In the genomic region with DNA sequence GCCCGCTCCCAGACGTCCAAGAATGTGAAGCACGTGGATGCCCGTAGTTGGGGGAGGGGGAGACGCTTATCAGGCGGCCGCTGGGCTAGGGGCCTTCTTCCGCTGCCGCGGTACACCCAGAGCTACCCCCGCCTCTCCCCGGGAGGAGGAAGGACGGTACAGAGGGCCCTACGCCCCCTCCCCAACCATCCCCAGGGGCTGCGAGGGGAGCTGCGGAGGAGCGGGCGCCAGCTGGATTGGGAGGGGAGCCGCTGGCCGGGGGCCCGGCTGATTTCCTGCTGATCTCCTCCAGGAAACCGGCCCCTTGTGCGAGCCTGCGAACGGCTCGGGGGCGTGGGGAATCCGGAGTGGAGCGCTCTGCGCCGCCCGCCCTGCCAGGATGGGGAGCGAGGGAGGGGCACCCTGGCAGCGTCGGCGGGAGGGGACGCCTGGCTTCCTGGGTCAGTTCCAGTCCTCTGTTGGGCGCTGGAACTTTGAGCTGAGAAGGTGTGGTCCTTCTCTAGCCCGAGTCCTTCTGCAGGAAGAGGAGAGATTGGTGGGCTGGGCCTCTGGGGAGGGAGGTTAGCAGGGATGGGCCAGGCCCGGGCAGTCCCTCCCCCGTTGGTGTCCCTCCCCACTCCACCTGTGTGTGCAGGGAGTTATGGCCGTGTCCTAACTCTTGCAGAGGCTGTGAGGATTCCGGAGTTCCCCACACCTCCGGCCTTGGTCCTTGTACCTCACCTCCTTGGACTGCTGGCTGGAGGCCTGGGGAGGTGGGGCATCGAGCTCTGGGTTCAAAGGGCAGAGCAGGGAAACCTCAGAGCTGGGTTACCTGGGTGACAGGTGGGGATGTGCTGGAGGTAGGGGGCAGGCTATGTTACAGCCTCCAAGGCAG, we compare ENCODE assay signal across 1 cellular context.
TF ChIP-seq lines count a peak whose summit lies in the region.

No MANE protein-coding gene starts in this region.

TF ChIP-seq in HepG2, 621 proteins besides CTCF, POLR2A, EP300 and RAD21 (continued from another document and continues in another):
- TF ChIP-seq, protein P1, sequence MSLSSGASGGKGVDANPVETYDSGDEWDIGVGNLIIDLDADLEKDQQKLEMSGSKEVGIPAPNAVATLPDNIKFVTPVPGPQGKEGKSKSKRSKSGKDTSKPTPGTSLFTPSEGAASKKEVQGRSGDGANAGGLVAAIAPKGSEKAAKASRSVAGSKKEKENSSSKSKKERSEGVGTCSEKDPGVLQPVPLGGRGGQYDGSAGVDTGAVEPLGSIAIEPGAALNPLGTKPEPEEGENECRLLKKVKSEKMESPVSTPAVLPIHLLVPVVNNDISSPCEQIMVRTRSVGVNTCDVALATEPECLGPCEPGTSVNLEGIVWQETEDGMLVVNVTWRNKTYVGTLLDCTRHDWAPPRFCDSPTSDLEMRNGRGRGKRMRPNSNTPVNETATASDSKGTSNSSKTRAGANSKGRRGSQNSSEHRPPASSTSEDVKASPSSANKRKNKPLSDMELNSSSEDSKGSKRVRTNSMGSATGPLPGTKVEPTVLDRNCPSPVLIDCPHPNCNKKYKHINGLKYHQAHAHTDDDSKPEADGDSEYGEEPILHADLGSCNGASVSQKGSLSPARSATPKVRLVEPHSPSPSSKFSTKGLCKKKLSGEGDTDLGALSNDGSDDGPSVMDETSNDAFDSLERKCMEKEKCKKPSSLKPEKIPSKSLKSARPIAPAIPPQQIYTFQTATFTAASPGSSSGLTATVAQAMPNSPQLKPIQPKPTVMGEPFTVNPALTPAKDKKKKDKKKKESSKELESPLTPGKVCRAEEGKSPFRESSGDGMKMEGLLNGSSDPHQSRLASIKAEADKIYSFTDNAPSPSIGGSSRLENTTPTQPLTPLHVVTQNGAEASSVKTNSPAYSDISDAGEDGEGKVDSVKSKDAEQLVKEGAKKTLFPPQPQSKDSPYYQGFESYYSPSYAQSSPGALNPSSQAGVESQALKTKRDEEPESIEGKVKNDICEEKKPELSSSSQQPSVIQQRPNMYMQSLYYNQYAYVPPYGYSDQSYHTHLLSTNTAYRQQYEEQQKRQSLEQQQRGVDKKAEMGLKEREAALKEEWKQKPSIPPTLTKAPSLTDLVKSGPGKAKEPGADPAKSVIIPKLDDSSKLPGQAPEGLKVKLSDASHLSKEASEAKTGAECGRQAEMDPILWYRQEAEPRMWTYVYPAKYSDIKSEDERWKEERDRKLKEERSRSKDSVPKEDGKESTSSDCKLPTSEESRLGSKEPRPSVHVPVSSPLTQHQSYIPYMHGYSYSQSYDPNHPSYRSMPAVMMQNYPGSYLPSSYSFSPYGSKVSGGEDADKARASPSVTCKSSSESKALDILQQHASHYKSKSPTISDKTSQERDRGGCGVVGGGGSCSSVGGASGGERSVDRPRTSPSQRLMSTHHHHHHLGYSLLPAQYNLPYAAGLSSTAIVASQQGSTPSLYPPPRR (CRISPR knock-in tag; IDR thresholded peaks at IDR 0.05; ENCODE audit: borderline replicate concordance) = peak; percentile 18; the same call in 1 of the 2 replicates
- peak; percentile 11; the same call in 1 of the 2 replicates for TF ChIP-seq ZBTB21 (CRISPR knock-in tag; IDR thresholded peaks at IDR 0.05)
- TF ChIP-seq SAP130 (CRISPR knock-in tag; IDR thresholded peaks at IDR 0.05; ENCODE audit: low read depth) = peak; percentile 78
- TF ChIP-seq, protein P2, sequence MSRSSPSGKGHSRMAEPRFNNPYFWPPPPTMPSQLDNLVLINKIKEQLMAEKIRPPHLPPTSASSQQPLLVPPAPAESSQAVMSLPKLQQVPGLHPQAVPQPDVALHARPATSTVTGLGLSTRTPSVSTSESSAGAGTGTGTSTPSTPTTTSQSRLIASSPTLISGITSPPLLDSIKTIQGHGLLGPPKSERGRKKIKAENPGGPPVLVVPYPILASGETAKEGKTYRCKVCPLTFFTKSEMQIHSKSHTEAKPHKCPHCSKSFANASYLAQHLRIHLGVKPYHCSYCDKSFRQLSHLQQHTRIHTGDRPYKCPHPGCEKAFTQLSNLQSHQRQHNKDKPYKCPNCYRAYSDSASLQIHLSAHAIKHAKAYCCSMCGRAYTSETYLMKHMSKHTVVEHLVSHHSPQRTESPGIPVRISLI (CRISPR knock-in tag; IDR thresholded peaks at IDR 0.05; ENCODE audit: borderline replicate concordance) = peak; percentile 20; the same call in 1 of the 2 replicates
- TF ChIP-seq ZNF430 (CRISPR knock-in tag; IDR thresholded peaks at IDR 0.05) = peak; percentile 52; the same call in 1 of the 2 replicates
- no peak; the same call in 1 of the 2 replicates for TF ChIP-seq ZNF747 (CRISPR knock-in tag; IDR thresholded peaks at IDR 0.05; ENCODE audit: borderline replicate concordance)
- TF ChIP-seq ZC3H4 (CRISPR knock-in tag; IDR thresholded peaks at IDR 0.05; ENCODE audit: borderline replicate concordance) = no peak
- TF ChIP-seq CEBPB (IDR thresholded peaks at IDR 0.05; ENCODE audit: borderline replicate concordance, low read depth, low read length) = no peak
- TF ChIP-seq, protein P3, sequence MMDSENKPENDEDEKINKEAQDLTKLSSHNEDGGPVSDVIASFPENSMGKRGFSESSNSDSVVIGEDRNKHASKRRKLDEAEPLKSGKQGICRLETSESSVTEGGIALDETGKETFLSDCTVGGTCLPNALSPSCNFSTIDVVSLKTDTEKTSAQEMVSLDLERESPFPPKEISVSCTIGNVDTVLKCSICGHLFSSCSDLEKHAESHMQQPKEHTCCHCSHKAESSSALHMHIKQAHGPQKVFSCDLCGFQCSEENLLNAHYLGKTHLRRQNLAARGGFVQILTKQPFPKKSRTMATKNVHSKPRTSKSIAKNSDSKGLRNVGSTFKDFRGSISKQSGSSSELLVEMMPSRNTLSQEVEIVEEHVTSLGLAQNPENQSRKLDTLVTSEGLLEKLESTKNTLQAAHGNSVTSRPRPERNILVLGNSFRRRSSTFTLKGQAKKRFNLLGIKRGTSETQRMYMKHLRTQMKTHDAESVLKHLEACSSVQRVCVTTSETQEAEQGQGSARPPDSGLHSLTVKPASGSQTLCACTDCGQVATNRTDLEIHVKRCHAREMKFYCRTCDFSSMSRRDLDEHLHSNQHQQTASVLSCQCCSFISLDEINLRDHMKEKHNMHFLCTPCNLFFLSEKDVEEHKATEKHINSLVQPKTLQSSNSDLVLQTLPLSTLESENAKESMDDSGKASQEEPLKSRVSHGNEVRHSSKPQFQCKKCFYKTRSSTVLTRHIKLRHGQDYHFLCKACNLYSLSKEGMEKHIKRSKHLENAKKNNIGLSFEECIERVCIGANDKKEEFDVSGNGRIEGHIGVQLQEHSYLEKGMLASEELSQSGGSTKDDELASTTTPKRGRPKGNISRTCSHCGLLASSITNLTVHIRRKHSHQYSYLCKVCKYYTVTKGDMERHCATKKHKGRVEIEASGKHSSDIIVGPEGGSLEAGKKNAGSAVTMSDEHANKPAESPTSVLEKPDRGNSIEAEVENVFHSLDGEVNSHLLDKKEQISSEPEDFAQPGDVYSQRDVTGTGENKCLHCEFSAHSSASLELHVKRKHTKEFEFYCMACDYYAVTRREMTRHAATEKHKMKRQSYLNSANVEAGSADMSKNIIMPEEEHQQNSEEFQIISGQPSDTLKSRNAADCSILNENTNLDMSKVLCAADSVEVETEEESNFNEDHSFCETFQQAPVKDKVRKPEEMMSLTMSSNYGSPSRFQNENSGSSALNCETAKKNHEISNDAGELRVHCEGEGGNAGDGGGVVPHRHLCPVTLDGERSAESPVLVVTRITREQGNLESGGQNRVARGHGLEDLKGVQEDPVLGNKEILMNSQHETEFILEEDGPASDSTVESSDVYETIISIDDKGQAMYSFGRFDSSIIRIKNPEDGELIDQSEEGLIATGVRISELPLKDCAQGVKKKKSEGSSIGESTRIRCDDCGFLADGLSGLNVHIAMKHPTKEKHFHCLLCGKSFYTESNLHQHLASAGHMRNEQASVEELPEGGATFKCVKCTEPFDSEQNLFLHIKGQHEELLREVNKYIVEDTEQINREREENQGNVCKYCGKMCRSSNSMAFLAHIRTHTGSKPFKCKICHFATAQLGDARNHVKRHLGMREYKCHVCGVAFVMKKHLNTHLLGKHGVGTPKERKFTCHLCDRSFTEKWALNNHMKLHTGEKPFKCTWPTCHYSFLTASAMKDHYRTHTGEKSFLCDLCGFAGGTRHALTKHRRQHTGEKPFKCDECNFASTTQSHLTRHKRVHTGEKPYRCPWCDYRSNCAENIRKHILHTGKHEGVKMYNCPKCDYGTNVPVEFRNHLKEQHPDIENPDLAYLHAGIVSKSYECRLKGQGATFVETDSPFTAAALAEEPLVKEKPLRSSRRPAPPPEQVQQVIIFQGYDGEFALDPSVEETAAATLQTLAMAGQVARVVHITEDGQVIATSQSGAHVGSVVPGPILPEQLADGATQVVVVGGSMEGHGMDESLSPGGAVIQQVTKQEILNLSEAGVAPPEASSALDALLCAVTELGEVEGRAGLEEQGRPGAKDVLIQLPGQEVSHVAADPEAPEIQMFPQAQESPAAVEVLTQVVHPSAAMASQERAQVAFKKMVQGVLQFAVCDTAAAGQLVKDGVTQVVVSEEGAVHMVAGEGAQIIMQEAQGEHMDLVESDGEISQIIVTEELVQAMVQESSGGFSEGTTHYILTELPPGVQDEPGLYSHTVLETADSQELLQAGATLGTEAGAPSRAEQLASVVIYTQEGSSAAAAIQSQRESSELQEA (CRISPR knock-in tag; IDR thresholded peaks at IDR 0.05; ENCODE audit: not compliant biosample characterization) = peak; percentile 85
- TF ChIP-seq, protein P4, sequence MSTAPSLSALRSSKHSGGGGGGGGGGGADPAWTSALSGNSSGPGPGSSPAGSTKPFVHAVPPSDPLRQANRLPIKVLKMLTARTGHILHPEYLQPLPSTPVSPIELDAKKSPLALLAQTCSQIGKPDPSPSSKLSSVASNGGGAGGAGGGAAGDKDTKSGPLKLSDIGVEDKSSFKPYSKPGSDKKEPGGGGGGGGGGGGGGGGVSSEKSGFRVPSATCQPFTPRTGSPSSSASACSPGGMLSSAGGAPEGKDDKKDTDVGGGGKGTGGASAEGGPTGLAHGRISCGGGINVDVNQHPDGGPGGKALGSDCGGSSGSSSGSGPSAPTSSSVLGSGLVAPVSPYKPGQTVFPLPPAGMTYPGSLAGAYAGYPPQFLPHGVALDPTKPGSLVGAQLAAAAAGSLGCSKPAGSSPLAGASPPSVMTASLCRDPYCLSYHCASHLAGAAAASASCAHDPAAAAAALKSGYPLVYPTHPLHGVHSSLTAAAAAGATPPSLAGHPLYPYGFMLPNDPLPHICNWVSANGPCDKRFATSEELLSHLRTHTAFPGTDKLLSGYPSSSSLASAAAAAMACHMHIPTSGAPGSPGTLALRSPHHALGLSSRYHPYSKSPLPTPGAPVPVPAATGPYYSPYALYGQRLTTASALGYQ (CRISPR knock-in tag; IDR thresholded peaks at IDR 0.05) = peak; percentile 49; the same call in 1 of the 2 replicates
- TF ChIP-seq ZNF34 (CRISPR knock-in tag; IDR thresholded peaks at IDR 0.05; ENCODE audit: borderline replicate concordance) = peak; percentile 83
- no peak for TF ChIP-seq LCORL (IDR thresholded peaks at IDR 0.05)
- peak; percentile 81 for TF ChIP-seq LCORL (CRISPR knock-in tag; IDR thresholded peaks at IDR 0.05)
- TF ChIP-seq SPEN (CRISPR knock-in tag; IDR thresholded peaks at IDR 0.05; ENCODE audit: low read depth) = peak; percentile 66; the same call in 1 of the 2 replicates
- TF ChIP-seq, protein P5, sequence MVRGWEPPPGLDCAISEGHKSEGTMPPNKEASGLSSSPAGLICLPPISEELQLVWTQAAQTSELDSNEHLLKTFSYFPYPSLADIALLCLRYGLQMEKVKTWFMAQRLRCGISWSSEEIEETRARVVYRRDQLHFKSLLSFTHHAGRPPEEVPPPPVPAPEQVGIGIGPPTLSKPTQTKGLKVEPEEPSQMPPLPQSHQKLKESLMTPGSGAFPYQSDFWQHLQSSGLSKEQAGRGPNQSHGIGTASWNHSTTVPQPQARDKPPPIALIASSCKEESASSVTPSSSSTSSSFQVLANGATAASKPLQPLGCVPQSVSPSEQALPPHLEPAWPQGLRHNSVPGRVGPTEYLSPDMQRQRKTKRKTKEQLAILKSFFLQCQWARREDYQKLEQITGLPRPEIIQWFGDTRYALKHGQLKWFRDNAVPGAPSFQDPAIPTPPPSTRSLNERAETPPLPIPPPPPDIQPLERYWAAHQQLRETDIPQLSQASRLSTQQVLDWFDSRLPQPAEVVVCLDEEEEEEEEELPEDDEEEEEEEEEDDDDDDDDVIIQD (CRISPR knock-in tag; IDR thresholded peaks at IDR 0.05; ENCODE audit: low read depth) = peak; percentile 63; the same call in 1 of the 2 replicates
- TF ChIP-seq, protein P6, sequence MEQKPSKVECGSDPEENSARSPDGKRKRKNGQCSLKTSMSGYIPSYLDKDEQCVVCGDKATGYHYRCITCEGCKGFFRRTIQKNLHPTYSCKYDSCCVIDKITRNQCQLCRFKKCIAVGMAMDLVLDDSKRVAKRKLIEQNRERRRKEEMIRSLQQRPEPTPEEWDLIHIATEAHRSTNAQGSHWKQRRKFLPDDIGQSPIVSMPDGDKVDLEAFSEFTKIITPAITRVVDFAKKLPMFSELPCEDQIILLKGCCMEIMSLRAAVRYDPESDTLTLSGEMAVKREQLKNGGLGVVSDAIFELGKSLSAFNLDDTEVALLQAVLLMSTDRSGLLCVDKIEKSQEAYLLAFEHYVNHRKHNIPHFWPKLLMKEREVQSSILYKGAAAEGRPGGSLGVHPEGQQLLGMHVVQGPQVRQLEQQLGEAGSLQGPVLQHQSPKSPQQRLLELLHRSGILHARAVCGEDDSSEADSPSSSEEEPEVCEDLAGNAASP (CRISPR knock-in tag; IDR thresholded peaks at IDR 0.05; ENCODE audit: borderline replicate concordance) = peak; percentile 30
- TF ChIP-seq ZNF614 (CRISPR knock-in tag; IDR thresholded peaks at IDR 0.05; ENCODE audit: borderline replicate concordance) = 0 out of 2 replicates have a peak, but pooled peaks have one; percentile 30
- TF ChIP-seq, protein P7, sequence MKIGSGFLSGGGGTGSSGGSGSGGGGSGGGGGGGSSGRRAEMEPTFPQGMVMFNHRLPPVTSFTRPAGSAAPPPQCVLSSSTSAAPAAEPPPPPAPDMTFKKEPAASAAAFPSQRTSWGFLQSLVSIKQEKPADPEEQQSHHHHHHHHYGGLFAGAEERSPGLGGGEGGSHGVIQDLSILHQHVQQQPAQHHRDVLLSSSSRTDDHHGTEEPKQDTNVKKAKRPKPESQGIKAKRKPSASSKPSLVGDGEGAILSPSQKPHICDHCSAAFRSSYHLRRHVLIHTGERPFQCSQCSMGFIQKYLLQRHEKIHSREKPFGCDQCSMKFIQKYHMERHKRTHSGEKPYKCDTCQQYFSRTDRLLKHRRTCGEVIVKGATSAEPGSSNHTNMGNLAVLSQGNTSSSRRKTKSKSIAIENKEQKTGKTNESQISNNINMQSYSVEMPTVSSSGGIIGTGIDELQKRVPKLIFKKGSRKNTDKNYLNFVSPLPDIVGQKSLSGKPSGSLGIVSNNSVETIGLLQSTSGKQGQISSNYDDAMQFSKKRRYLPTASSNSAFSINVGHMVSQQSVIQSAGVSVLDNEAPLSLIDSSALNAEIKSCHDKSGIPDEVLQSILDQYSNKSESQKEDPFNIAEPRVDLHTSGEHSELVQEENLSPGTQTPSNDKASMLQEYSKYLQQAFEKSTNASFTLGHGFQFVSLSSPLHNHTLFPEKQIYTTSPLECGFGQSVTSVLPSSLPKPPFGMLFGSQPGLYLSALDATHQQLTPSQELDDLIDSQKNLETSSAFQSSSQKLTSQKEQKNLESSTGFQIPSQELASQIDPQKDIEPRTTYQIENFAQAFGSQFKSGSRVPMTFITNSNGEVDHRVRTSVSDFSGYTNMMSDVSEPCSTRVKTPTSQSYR (CRISPR knock-in tag; IDR thresholded peaks at IDR 0.05; ENCODE audit: borderline replicate concordance) = peak; percentile 97
- peak; percentile 85; the same call in 1 of the 2 replicates for TF ChIP-seq SNAI1 (CRISPR knock-in tag; IDR thresholded peaks at IDR 0.05; ENCODE audit: borderline replicate concordance)
- peak; percentile 31; the same call in 1 of the 2 replicates for TF ChIP-seq ZNF678 (CRISPR knock-in tag; IDR thresholded peaks at IDR 0.05)
- no peak for TF ChIP-seq RBAK (CRISPR knock-in tag; IDR thresholded peaks at IDR 0.05)
- TF ChIP-seq, protein P8, sequence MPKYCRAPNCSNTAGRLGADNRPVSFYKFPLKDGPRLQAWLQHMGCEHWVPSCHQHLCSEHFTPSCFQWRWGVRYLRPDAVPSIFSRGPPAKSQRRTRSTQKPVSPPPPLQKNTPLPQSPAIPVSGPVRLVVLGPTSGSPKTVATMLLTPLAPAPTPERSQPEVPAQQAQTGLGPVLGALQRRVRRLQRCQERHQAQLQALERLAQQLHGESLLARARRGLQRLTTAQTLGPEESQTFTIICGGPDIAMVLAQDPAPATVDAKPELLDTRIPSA (CRISPR knock-in tag; IDR thresholded peaks at IDR 0.05; ENCODE audit: borderline replicate concordance) = peak; percentile 33; the same call in 1 of the 2 replicates
- TF ChIP-seq FOXA3 (CRISPR knock-in tag; IDR thresholded peaks at IDR 0.05) = peak; percentile 36
